1 cellular context compared by ENCODE assay signal in genomic region chr4:6639137-6639680, GRCh38.
TF ChIP-seq lines count a peak whose summit lies in the region.

No MANE protein-coding gene starts in this region.

TF ChIP-seq in A549, 52 proteins besides CTCF, POLR2A, EP300 and RAD21 (continued from another document):
- no peak for TF ChIP-seq POLR2AphosphoS2 (conservative IDR thresholded peaks at IDR 0.05; ENCODE audit: low read length)
- no peak for TF ChIP-seq BCL3 (IDR thresholded peaks at IDR 0.05)
- TF ChIP-seq NR3C1 (IDR thresholded peaks at IDR 0.05), result no peak
- no peak for TF ChIP-seq RARB (CRISPR knock-in tag; IDR thresholded peaks at IDR 0.05)
- TF ChIP-seq MYC (IDR thresholded peaks at IDR 0.05; ENCODE audit: borderline replicate concordance, low read length), result no peak
- no peak for TF ChIP-seq CBX2 (IDR thresholded peaks at IDR 0.05; ENCODE audit: borderline replicate concordance, low read depth)
- no peak for TF ChIP-seq HOXB5 (CRISPR knock-in tag; IDR thresholded peaks at IDR 0.05)
- no peak for TF ChIP-seq HDAC2 (IDR thresholded peaks at IDR 0.05)
- no peak for TF ChIP-seq NPAS2 (CRISPR knock-in tag; IDR thresholded peaks at IDR 0.05; ENCODE audit: borderline replicate concordance)
